ENCODE assay signal across 8 cellular contexts in genomic region chr19:3450796-3451411, GRCh38. TPM values are rescaled to one million over a fixed set of nuclear protein-coding genes. Genes with fewer than 3 reads are reported as not detected.
A peak's percentile ranks its signal among the peaks of the same experiment; 100 is the strongest.
DNase-seq lines count a peak whose midpoint lies in the region; ATAC-seq and TF ChIP-seq lines count a peak whose summit lies in the region.

No MANE protein-coding gene starts in this region.

- no peaks in the 10 kb centered on the region for H3K4me1 ChIP-seq in foreskin keratinocyte

- peak; percentile 98 for DNase-seq in GM04504 (ENCODE audit: low read depth)
- peak; percentile 26 for DNase-seq in SIG-M5 (lab: John Stamatoyannopoulos, UW)
- peak; percentile 95 to 98 for DNase-seq in foreskin keratinocyte
- peak; percentile 99 for DNase-seq in retinal pigment epithelial cell (ENCODE audit: low read depth)
- DNase-seq in GDM1 (lab: John Stamatoyannopoulos, UW) = no peak
- DNase-seq in NCI-H82 (lab: John Stamatoyannopoulos, UW) = no peak

- ATAC-seq in foreskin keratinocyte (peak; percentile 86), HG03097 (IDR thresholded peaks at IDR 0.05; ENCODE audit: low FRiP score, unreplicated experiment) (no peak), HG03139 (IDR thresholded peaks at IDR 0.05; ENCODE audit: unreplicated experiment) (no peak)

- no peak for TF ChIP-seq CTCF in foreskin keratinocyte (conservative IDR thresholded peaks at IDR 0.05)
- TF ChIP-seq CTCF in retinal pigment epithelial cell (conservative IDR thresholded peaks at IDR 0.05; ENCODE audit: low read depth, low read length) = no peak

- no peaks in the 10 kb centered on the region for H3K27me3 ChIP-seq in foreskin keratinocyte

- H3K27ac ChIP-seq in foreskin keratinocyte = peak overlapping the region; percentile 81

- no peak overlapping the region for H3K4me3 ChIP-seq in retinal pigment epithelial cell (ENCODE audit: low read length)

RNA-seq across cellular contexts. Expression of gene SMIM24, which starts 29.4 kb away (rescaled TPM):
- not detected in 2 replicates for total RNA-seq in foreskin keratinocyte
- polyA plus RNA-seq in foreskin keratinocyte = 0.08 TPM in 1 of 2 replicates, not detected in the other

RNA-seq across cellular contexts. Expression of gene SMIM44, which starts 32.3 kb away (rescaled TPM):
- not detected in 2 replicates for total RNA-seq in foreskin keratinocyte
- not detected in 2 replicates for polyA plus RNA-seq in foreskin keratinocyte

RNA-seq across cellular contexts. Expression of gene DOHH, which starts 49.6 kb away (rescaled TPM):
- 12.3 and 12.6 TPM in 2 replicates for total RNA-seq in foreskin keratinocyte
- polyA plus RNA-seq in foreskin keratinocyte = 17.2 and 17.8 TPM in 2 replicates

RNA-seq across cellular contexts. Expression of gene FZR1, which starts 55.2 kb away (rescaled TPM):
- 39.7 and 43.1 TPM in 2 replicates for total RNA-seq in foreskin keratinocyte
- 36.7 and 37.9 TPM in 2 replicates for polyA plus RNA-seq in foreskin keratinocyte

Comparison
In these comparisons a context has a peak if more than half of its experiments do, and no peak if none do; other contexts are left out.
1. DNase-seq: peak in GM04504 (single experiment), SIG-M5 (single experiment), foreskin keratinocyte (2 of 2) and retinal pigment epithelial cell (single experiment); none in GDM1 (single experiment) and NCI-H82 (single experiment).